Comparison of ENCODE assay signal across 9 cellular contexts in the genomic region with DNA sequence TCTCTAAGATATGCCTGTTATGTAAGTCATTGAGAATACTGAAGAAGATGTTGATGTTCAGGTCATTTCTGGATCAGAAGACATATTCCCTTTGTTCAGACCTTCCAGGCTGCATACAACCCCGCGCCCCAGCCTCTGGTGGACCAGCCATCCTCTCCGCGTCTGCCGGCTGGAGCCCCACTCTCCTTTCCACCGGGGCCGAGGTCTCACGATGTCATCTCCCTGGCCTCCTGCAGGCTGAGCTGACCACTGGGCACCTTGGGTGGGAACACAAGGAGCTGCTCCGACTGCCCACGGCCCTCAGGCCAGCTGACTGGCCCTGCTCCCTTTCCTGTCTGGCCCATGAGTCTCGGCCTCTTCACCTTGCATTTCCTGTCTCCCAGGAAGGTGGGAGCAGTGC.
"Had no signal": no experiment of that assay in that cellular context is flagged by ENCODE, and none has a peak within 500 bp of the region (broad histone marks: within the 10 kb centered on the region; RNA-seq: fewer than 3 reads in every experiment).

No MANE protein-coding gene starts in this region.

- H3K36me3 Mint-ChIP-seq: IgD-negative memory B cell had no signal

- H3K4me1 ChIP-seq: HAP-1 had no signal

- H3K9me3 ChIP-seq: HAP-1 had no signal

- ATAC-seq: HCT116, HepG2 had no signal

- H3K27ac ChIP-seq: GM23248, HL-60 had no signal

- DNase-seq: GM23248, GOT3, H7, HFFc6 had no signal

- FAIRE-seq: HepG2 had no signal

- H3K4me3 Mint-ChIP-seq: HFFc6 had no signal

- H3K36me3 ChIP-seq: HAP-1 had no signal

- H3K27ac Mint-ChIP-seq: HFFc6, IgD-negative memory B cell had no signal

- H3K9ac ChIP-seq: GM23248 had no signal

- H3K4me3 ChIP-seq: GM23248, HAP-1 had no signal
